In the genomic region with DNA sequence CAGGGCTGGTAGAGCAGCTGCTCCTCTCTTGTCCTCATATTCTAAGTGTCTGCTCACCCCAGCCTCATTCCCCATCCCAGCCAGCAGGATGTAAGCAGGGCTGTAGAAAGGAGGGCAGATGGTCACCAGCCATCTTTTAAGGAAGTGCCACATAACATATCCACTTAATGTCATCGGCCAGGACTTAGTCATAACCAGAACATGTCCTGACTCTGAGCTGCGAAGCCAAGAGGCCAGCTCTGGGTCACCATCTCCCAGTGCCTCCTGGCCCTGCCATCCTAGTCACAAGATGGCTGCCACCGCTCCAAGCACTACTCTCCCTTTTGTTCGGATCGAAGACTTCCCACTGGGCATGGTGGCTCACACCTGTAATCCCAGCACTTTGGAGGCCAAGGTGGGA, we compare ENCODE assay signal across 1 cellular context.
TF ChIP-seq lines count a peak whose summit lies in the region.

No MANE protein-coding gene starts in this region.

TF ChIP-seq in GM23338, 12 proteins besides CTCF, POLR2A, EP300 and RAD21:
- TF ChIP-seq CREB1 (CRISPR knock-in tag; IDR thresholded peaks at IDR 0.05; ENCODE audit: low read depth): no peak
- no peak for TF ChIP-seq REST (IDR thresholded peaks at IDR 0.05; ENCODE audit: unreplicated experiment)
- TF ChIP-seq JUNB (IDR thresholded peaks at IDR 0.05; ENCODE audit: unreplicated experiment): no peak
- no peak for TF ChIP-seq ZNF114 (CRISPR knock-in tag; IDR thresholded peaks at IDR 0.05)
- TF ChIP-seq EZH2phosphoT487 (IDR thresholded peaks at IDR 0.05; ENCODE audit: unreplicated experiment): no peak
- no peak for TF ChIP-seq STAT1 (IDR thresholded peaks at IDR 0.05; ENCODE audit: unreplicated experiment)
- TF ChIP-seq, protein P1, sequence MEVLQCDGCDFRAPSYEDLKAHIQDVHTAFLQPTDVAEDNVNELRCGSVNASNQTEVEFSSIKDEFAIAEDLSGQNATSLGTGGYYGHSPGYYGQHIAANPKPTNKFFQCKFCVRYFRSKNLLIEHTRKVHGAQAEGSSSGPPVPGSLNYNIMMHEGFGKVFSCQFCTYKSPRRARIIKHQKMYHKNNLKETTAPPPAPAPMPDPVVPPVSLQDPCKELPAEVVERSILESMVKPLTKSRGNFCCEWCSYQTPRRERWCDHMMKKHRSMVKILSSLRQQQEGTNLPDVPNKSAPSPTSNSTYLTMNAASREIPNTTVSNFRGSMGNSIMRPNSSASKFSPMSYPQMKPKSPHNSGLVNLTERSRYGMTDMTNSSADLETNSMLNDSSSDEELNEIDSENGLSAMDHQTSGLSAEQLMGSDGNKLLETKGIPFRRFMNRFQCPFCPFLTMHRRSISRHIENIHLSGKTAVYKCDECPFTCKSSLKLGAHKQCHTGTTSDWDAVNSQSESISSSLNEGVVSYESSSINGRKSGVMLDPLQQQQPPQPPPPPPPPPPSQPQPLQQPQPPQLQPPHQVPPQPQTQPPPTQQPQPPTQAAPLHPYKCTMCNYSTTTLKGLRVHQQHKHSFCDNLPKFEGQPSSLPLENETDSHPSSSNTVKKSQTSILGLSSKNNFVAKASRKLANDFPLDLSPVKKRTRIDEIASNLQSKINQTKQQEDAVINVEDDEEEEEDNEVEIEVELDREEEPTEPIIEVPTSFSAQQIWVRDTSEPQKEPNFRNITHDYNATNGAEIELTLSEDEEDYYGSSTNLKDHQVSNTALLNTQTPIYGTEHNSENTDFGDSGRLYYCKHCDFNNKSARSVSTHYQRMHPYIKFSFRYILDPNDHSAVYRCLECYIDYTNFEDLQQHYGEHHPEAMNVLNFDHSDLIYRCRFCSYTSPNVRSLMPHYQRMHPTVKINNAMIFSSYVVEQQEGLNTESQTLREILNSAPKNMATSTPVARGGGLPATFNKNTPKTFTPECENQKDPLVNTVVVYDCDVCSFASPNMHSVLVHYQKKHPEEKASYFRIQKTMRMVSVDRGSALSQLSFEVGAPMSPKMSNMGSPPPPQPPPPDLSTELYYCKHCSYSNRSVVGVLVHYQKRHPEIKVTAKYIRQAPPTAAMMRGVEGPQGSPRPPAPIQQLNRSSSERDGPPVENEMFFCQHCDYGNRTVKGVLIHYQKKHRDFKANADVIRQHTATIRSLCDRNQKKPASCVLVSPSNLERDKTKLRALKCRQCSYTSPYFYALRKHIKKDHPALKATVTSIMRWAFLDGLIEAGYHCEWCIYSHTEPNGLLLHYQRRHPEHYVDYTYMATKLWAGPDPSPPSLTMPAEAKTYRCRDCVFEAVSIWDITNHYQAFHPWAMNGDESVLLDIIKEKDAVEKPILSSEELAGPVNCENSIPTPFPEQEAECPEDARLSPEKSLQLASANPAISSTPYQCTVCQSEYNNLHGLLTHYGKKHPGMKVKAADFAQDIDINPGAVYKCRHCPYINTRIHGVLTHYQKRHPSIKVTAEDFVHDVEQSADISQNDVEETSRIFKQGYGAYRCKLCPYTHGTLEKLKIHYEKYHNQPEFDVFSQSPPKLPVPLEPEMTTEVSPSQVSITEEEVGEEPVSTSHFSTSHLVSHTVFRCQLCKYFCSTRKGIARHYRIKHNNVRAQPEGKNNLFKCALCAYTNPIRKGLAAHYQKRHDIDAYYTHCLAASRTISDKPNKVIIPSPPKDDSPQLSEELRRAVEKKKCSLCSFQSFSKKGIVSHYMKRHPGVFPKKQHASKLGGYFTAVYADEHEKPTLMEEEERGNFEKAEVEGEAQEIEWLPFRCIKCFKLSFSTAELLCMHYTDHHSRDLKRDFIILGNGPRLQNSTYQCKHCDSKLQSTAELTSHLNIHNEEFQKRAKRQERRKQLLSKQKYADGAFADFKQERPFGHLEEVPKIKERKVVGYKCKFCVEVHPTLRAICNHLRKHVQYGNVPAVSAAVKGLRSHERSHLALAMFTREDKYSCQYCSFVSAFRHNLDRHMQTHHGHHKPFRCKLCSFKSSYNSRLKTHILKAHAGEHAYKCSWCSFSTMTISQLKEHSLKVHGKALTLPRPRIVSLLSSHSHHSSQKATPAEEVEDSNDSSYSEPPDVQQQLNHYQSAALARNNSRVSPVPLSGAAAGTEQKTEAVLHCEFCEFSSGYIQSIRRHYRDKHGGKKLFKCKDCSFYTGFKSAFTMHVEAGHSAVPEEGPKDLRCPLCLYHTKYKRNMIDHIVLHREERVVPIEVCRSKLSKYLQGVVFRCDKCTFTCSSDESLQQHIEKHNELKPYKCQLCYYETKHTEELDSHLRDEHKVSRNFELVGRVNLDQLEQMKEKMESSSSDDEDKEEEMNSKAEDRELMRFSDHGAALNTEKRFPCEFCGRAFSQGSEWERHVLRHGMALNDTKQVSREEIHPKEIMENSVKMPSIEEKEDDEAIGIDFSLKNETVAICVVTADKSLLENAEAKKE (CRISPR knock-in tag; IDR thresholded peaks at IDR 0.05): no peak
- no peak for TF ChIP-seq NANOG (IDR thresholded peaks at IDR 0.05; ENCODE audit: borderline replicate concordance)
- TF ChIP-seq, protein P2, sequence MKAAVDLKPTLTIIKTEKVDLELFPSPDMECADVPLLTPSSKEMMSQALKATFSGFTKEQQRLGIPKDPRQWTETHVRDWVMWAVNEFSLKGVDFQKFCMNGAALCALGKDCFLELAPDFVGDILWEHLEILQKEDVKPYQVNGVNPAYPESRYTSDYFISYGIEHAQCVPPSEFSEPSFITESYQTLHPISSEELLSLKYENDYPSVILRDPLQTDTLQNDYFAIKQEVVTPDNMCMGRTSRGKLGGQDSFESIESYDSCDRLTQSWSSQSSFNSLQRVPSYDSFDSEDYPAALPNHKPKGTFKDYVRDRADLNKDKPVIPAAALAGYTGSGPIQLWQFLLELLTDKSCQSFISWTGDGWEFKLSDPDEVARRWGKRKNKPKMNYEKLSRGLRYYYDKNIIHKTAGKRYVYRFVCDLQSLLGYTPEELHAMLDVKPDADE (IDR thresholded peaks at IDR 0.05): no peak
- TF ChIP-seq ZNF331 (CRISPR knock-in tag; IDR thresholded peaks at IDR 0.05; ENCODE audit: low read depth): no peak
- TF ChIP-seq EZH2 (IDR thresholded peaks at IDR 0.05; ENCODE audit: low read depth, unreplicated experiment): no peak
- no peak for TF ChIP-seq POLR2AphosphoS5 (IDR thresholded peaks at IDR 0.05; ENCODE audit: low read depth)
